ENCODE assay signal across 8 cellular contexts in the genomic region with DNA sequence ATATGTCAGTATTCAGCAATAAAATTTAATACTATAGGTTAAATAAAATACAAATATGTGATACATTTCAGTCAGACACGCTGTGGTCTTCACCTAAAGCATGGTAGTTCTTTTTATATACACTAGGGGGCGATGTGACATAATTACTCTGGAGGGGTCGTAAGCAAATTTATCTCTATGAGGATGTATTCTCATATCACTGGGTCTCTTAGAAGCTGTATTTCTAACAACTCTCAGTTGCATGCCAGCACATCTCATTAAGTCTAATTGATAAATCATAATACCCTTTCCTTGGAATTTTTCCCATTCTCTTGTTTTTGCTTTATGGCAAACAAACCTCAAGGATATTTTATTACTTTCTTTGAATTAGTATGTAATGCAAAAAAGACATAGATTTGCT. TPM values are rescaled to one million over a fixed set of nuclear protein-coding genes. Genes with fewer than 3 reads are reported as not detected.
DNase-seq lines count a peak whose midpoint lies in the region; ATAC-seq and TF ChIP-seq lines count a peak whose summit lies in the region.

No MANE protein-coding gene starts in this region.

- DNase-seq in AG08395 (ENCODE audit: low spot score): peak; percentile 4
- peak; percentile 47 for DNase-seq in NCI-H146 (lab: John Stamatoyannopoulos, UW)
- DNase-seq in astrocyte of the spinal cord (ENCODE audit: low read depth, low spot score): peak; percentile 46
- DNase-seq in nephron progenitor cell: no peak
- DNase-seq in ovary: no peak
- no peak for DNase-seq in activated CD4-positive, alpha-beta T cell treated with anti-CD3 and anti-CD28 coated beads for 4 hours

- TF ChIP-seq POLR2A in ovary (IDR thresholded peaks at IDR 0.05): no peak

- TF ChIP-seq CTCF in astrocyte of the spinal cord (IDR thresholded peaks at IDR 0.05; ENCODE audit: low read depth, low read length) (peak; percentile 66), nephron progenitor cell (IDR thresholded peaks at IDR 0.05) (peak; percentile 86), ovary (IDR thresholded peaks at IDR 0.05) (no peak)

- no peak overlapping the region for H3K4me3 ChIP-seq in astrocyte of the spinal cord (ENCODE audit: low read depth, low read length)
- H3K4me3 ChIP-seq in ovary: no peak overlapping the region

- H3K36me3 Mint-ChIP-seq in nephron progenitor cell (ENCODE audit: low read depth): peaks cover 2% of the 10 kb centered on the region

- intact Hi-C loops in ovary (cut with DNase I): no loop called here

- no peaks in the 10 kb centered on the region for H3K36me3 ChIP-seq in ovary

- peaks cover 38% of the 10 kb centered on the region for H3K27me3 Mint-ChIP-seq in nephron progenitor cell (ENCODE audit: low read depth, poor library complexity)

- no peaks in the 10 kb centered on the region for H3K27me3 ChIP-seq in ovary

- no peak overlapping the region for H3K27ac Mint-ChIP-seq in nephron progenitor cell

- H3K4me1 ChIP-seq in ovary (ENCODE audit: insufficient read depth): peaks cover 11% of the 10 kb centered on the region

- WGBS in ovary, 3 donors: 2 to 5% (median 3%) methylated on average over 3 of the region's 3 CpGs

- in situ Hi-C loops in astrocyte of the spinal cord (cut with HindIII; ENCODE audit: low sequenced_read_pairs): no loop called here

- ATAC-seq in GM18519 (IDR thresholded peaks at IDR 0.05; ENCODE audit: low FRiP score, unreplicated experiment) (peak; percentile 50), HG03565 (IDR thresholded peaks at IDR 0.05; ENCODE audit: unreplicated experiment) (no peak)

- H3K9me3 ChIP-seq in ovary: no peaks in the 10 kb centered on the region

- H3K9me3 Mint-ChIP-seq in nephron progenitor cell: peaks cover 7% of the 10 kb centered on the region

- no peak overlapping the region for H3K4me3 Mint-ChIP-seq in nephron progenitor cell

- H3K4me1 Mint-ChIP-seq in nephron progenitor cell: peaks cover 53% of the 10 kb centered on the region

- TF ChIP-seq EP300 in ovary (IDR thresholded peaks at IDR 0.05): no peak

- no peak overlapping the region for H3K27ac ChIP-seq in ovary

RNA-seq across cellular contexts. Expression of a gene that starts 3.9 kb away (rescaled TPM):
- total RNA-seq in ovary: 10 to 100 TPM in 1 of 7 donors, 1 to 10 TPM in 6; 1.2 to 21.3 (median 3.9) TPM
- polyA plus RNA-seq in ovary: 1 to 10 TPM; 2.0 to 2.4 TPM

Comparison
In these comparisons a context has a peak if more than half of its experiments do, and no peak if none do; other contexts are left out.
1. DNase-seq: peak in AG08395 (single experiment), NCI-H146 (single experiment) and astrocyte of the spinal cord (single experiment); none in nephron progenitor cell (single experiment), ovary (0 of 5) and activated CD4-positive, alpha-beta T cell treated with anti-CD3 and anti-CD28 coated beads for 4 hours (0 of 2).
2. CTCF ChIP-seq: peak in astrocyte of the spinal cord (single experiment) and nephron progenitor cell (single experiment); none in ovary (0 of 3).